In genomic region chr1:154837679-154838171, GRCh38 we compare ENCODE assay signal across 10 cellular contexts. TPM values are rescaled to one million over a fixed set of nuclear protein-coding genes. Genes with fewer than 3 reads are reported as not detected.
DNase-seq lines count a peak whose midpoint lies in the region; ATAC-seq and TF ChIP-seq lines count a peak whose summit lies in the region.
"Had no signal": no experiment of that assay in that cellular context is flagged by ENCODE, and none has a peak within 500 bp of the region (broad histone marks: within the 10 kb centered on the region; RNA-seq: fewer than 3 reads in every experiment).

No MANE protein-coding gene starts in this region.

- peak overlapping the region; percentile 60 for H2BK15ac ChIP-seq in mesenchymal stem cell (ENCODE audit: low read depth, poor library complexity, severe bottlenecking)

- CTCF ChIA-PET in WTC11 (lab: Charles Lee): interaction anchor here (0.6 to 3.7 kb wide), 6 partner anchors 11 to 291 kb away, joined by 3 to 19 read pairs (median 4); partner anchors contain the start of gene KCNN3
- CTCF ChIA-PET in activated CD8-positive, alpha-beta memory T cell treated with anti-CD3 and anti-CD28 coated beads, Interleukin-2, amount 10 ng/mL, durations not matched to agents 7 days and 5 days (lab: Charles Lee): no interaction called here

- H2BK12ac ChIP-seq in mesenchymal stem cell (ENCODE audit: low read length in 2 of 2): peak overlapping the region; percentile 83 to 84

- H3K79me1 ChIP-seq in mesenchymal stem cell (replicated peaks; ENCODE audit: low read length, poor library complexity, severe bottlenecking): no peaks in the 10 kb centered on the region

- peak; percentile 86 for ATAC-seq in GM18498 (IDR thresholded peaks at IDR 0.05; ENCODE audit: unreplicated experiment)
- ATAC-seq in HG02571 (IDR thresholded peaks at IDR 0.05; ENCODE audit: unreplicated experiment): peak; percentile 75
- ATAC-seq in WTC11: no peak
- ATAC-seq in activated CD8-positive, alpha-beta memory T cell treated with anti-CD3 and anti-CD28 coated beads, Interleukin-2, amount 10 ng/mL, durations not matched to agents 7 days and 5 days: no peak

- H3K4ac ChIP-seq in mesenchymal stem cell (ENCODE audit: low read depth in 1 of 2, low read length in 2 of 2): peak overlapping the region; percentile 59 to 79

- no peaks in the 10 kb centered on the region for H3K36me3 ChIP-seq in mesenchymal stem cell (ENCODE audit: control insufficient read depth in 1 of 2, insufficient read depth in 2 of 2, low read depth in 1 of 2, low read length in 2 of 2)

- no peak overlapping the region for H3K4me3 Mint-ChIP-seq in WTC11
- no peak overlapping the region for H3K4me3 Mint-ChIP-seq in activated CD8-positive, alpha-beta memory T cell treated with anti-CD3 and anti-CD28 coated beads, Interleukin-2, amount 10 ng/mL, durations not matched to agents 7 days and 5 days
- H3K4me3 Mint-ChIP-seq: dendritic cell treated with granulocyte-macrophage colony-stimulating factor and Interleukin-4, amounts not matched to agents 40 ng/mL and 50 ng/mL, for 4 days had no signal

- H2BK120ac ChIP-seq in mesenchymal stem cell (ENCODE audit: low read depth, low read length): no peak overlapping the region

- no peak overlapping the region for H3K27ac Mint-ChIP-seq in WTC11
- H3K27ac Mint-ChIP-seq in activated CD8-positive, alpha-beta memory T cell treated with anti-CD3 and anti-CD28 coated beads, Interleukin-2, amount 10 ng/mL, durations not matched to agents 7 days and 5 days: no peak overlapping the region
- H3K27ac Mint-ChIP-seq: dendritic cell treated with granulocyte-macrophage colony-stimulating factor and Interleukin-4, amounts not matched to agents 40 ng/mL and 50 ng/mL, for 4 days had no signal

- peak overlapping the region in 1 of 2 experiments; percentile 86 for H3K14ac ChIP-seq in mesenchymal stem cell (ENCODE audit: low read length in 2 of 2)

- H3K4me2 ChIP-seq in mesenchymal stem cell (ENCODE audit: low read length, poor library complexity, severe bottlenecking): no peak overlapping the region

- H3K4me3 ChIP-seq in mesenchymal stem cell (ENCODE audit: insufficient read depth in 1 of 2, low read depth in 1 of 2, low read length in 2 of 2): no peak overlapping the region

- H3K9me3 ChIP-seq in mesenchymal stem cell (ENCODE audit: control insufficient read depth, low read length): no peaks in the 10 kb centered on the region

- H3K18ac ChIP-seq in mesenchymal stem cell (ENCODE audit: low read depth in 1 of 2, low read length in 2 of 2): peak overlapping the region; percentile 35 to 75

- no peak overlapping the region for H2AK5ac ChIP-seq in mesenchymal stem cell (ENCODE audit: low read length, severe bottlenecking)

- H3K27me3 Mint-ChIP-seq in WTC11 (ENCODE audit: low read depth): no peaks in the 10 kb centered on the region
- peaks cover 17% of the 10 kb centered on the region for H3K27me3 Mint-ChIP-seq in activated CD8-positive, alpha-beta memory T cell treated with anti-CD3 and anti-CD28 coated beads, Interleukin-2, amount 10 ng/mL, durations not matched to agents 7 days and 5 days

- H2AFZ ChIP-seq in mesenchymal stem cell (ENCODE audit: low read depth, low read length): peak overlapping the region; percentile 7

- H3K9me3 Mint-ChIP-seq in WTC11: no peaks in the 10 kb centered on the region
- no peaks in the 10 kb centered on the region for H3K9me3 Mint-ChIP-seq in activated CD8-positive, alpha-beta memory T cell treated with anti-CD3 and anti-CD28 coated beads, Interleukin-2, amount 10 ng/mL, durations not matched to agents 7 days and 5 days (ENCODE audit: low read depth)
- H3K9me3 Mint-ChIP-seq: dendritic cell treated with granulocyte-macrophage colony-stimulating factor and Interleukin-4, amounts not matched to agents 40 ng/mL and 50 ng/mL, for 4 days had no signal

- H4K91ac ChIP-seq in mesenchymal stem cell (ENCODE audit: low read length): peak overlapping the region; percentile 65

- no peak overlapping the region for H3K27ac ChIP-seq in mesenchymal stem cell (ENCODE audit: low read length, poor library complexity, severe bottlenecking)

- POLR2A ChIA-PET in WTC11 (lab: Charles Lee): interaction anchor here (0.7 kb wide), 1 partner anchor 13 kb away, joined by 3 read pairs; no protein-coding TSS in a partner anchor

- H3K9ac ChIP-seq in mesenchymal stem cell (ENCODE audit: low read length): no peak overlapping the region

- whole genome bisulfite sequencing in mesenchymal stem cell: 49% methylated on average over 13 of the region's 13 CpGs

- H3K36me3 Mint-ChIP-seq in WTC11: no peaks in the 10 kb centered on the region
- H3K36me3 Mint-ChIP-seq in activated CD8-positive, alpha-beta memory T cell treated with anti-CD3 and anti-CD28 coated beads, Interleukin-2, amount 10 ng/mL, durations not matched to agents 7 days and 5 days: no peaks in the 10 kb centered on the region

- peaks cover 19% of the 10 kb centered on the region for H3K4me1 Mint-ChIP-seq in WTC11
- H3K4me1 Mint-ChIP-seq in activated CD8-positive, alpha-beta memory T cell treated with anti-CD3 and anti-CD28 coated beads, Interleukin-2, amount 10 ng/mL, durations not matched to agents 7 days and 5 days: peaks cover 1% of the 10 kb centered on the region

- H3K27me3 ChIP-seq in mesenchymal stem cell (ENCODE audit: control insufficient read depth in 1 of 2, insufficient read depth in 1 of 2, low read length in 2 of 2): peaks cover 52 to 73% of the 10 kb centered on the region in 2 experiments

- H3K23ac ChIP-seq in mesenchymal stem cell (ENCODE audit: low read length in 2 of 2): peak overlapping the region in 1 of 2 experiments; percentile 37

- H3K4me1 ChIP-seq in mesenchymal stem cell (ENCODE audit: control insufficient read depth, insufficient read depth, low read depth, low read length): peaks cover 3% of the 10 kb centered on the region

- H2BK5ac ChIP-seq in mesenchymal stem cell (ENCODE audit: low read depth, low read length, poor library complexity, severe bottlenecking): no peak overlapping the region

- peak overlapping the region; percentile 66 for H4K8ac ChIP-seq in mesenchymal stem cell (ENCODE audit: low read length)

- TF ChIP-seq CTCF in WTC11 (IDR thresholded peaks at IDR 0.05): no peak

- DNase-seq in NCI-H510A (lab: John Stamatoyannopoulos, UW) (peak; percentile 67), mesenchymal stem cell (peak; percentile 80), MV-4-11 (lab: John Stamatoyannopoulos, UW) (no peak), iPS-NIHi7 (ENCODE audit: extremely low spot score) (no peak), WTC11 (ENCODE audit: low spot score) (no peak)
- DNase-seq in activated CD8-positive, alpha-beta memory T cell treated with anti-CD3 and anti-CD28 coated beads, Interleukin-2, amount 10 ng/mL, durations not matched to agents 7 days and 5 days: no peak
- DNase-seq: GDM1 had no signal

TF ChIP-seq in WTC11, 78 proteins besides CTCF, POLR2A, EP300 and RAD21:
- TF ChIP-seq ESRRA (CRISPR knock-in tag; IDR thresholded peaks at IDR 0.05; ENCODE audit: borderline replicate concordance): no peak
- TF ChIP-seq HMGA2 (CRISPR knock-in tag; IDR thresholded peaks at IDR 0.05): no peak

RNA-seq across cellular contexts. Expression of gene KCNN3, which starts 32.4 kb away (rescaled TPM):
- 0.81 TPM for polyA plus RNA-seq in mesenchymal stem cell (2013, experiment 1 of 2)
- polyA plus RNA-seq in mesenchymal stem cell (2013, experiment 2 of 2): 0.75 TPM
- 1.3 to 2.1 TPM (median 1.9 TPM) in 3 replicates for total RNA-seq in WTC11 (2021)
- total RNA-seq in activated CD8-positive, alpha-beta memory T cell treated with anti-CD3 and anti-CD28 coated beads, Interleukin-2, amount 10 ng/mL, durations not matched to agents 7 days and 5 days: under 1 TPM in 1 of 2 experiments, not detected in 1; 0.02 TPM

Comparison
In these comparisons a context has a peak if more than half of its experiments do, and no peak if none do; other contexts are left out.
1. ATAC-seq: peak in GM18498 (single experiment) and HG02571 (single experiment); none in WTC11 (single experiment) and activated CD8-positive, alpha-beta memory T cell treated with anti-CD3 and anti-CD28 coated beads, Interleukin-2, amount 10 ng/mL, durations not matched to agents 7 days and 5 days (single experiment).
2. DNase-seq: peak in NCI-H510A (single experiment) and mesenchymal stem cell (single experiment); none in MV-4-11 (single experiment), iPS-NIHi7 (single experiment), WTC11 (single experiment) and activated CD8-positive, alpha-beta memory T cell treated with anti-CD3 and anti-CD28 coated beads, Interleukin-2, amount 10 ng/mL, durations not matched to agents 7 days and 5 days (single experiment).